1 cellular context compared by ENCODE assay signal in the genomic region with DNA sequence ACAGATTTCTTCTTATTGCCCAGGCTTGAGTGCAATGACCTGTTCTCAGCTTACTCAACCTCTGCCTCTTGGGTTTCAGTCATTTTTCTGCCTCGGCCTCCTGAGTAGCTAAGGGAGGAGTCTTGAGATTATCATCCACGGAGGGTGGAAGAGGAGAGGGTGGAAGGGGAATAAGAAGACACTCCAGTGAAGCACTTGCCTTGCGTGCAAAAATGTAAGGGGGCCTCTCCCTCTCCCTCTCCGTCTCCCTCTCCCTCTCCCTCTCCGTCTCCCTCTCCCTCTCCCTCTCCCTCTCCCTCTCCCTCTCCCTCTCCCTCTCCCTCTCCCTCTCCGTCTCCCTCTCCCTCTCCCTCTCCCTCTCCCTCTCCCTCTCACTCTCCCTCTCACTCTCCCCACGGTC.
A peak's percentile ranks its signal among the peaks of the same experiment; 100 is the strongest.
TF ChIP-seq lines count a peak whose summit lies in the region.

No MANE protein-coding gene starts in this region.

TF ChIP-seq in HEK293, 187 proteins besides CTCF, POLR2A, EP300 and RAD21:
- TF ChIP-seq, protein P1, sequence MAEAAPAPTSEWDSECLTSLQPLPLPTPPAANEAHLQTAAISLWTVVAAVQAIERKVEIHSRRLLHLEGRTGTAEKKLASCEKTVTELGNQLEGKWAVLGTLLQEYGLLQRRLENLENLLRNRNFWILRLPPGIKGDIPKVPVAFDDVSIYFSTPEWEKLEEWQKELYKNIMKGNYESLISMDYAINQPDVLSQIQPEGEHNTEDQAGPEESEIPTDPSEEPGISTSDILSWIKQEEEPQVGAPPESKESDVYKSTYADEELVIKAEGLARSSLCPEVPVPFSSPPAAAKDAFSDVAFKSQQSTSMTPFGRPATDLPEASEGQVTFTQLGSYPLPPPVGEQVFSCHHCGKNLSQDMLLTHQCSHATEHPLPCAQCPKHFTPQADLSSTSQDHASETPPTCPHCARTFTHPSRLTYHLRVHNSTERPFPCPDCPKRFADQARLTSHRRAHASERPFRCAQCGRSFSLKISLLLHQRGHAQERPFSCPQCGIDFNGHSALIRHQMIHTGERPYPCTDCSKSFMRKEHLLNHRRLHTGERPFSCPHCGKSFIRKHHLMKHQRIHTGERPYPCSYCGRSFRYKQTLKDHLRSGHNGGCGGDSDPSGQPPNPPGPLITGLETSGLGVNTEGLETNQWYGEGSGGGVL (tag by site-specific recombination; IDR thresholded peaks at IDR 0.05), result 0 out of 2 replicates have a peak, but pooled peaks have one; percentile 28
